8 cellular contexts compared by ENCODE assay signal in the genomic region with DNA sequence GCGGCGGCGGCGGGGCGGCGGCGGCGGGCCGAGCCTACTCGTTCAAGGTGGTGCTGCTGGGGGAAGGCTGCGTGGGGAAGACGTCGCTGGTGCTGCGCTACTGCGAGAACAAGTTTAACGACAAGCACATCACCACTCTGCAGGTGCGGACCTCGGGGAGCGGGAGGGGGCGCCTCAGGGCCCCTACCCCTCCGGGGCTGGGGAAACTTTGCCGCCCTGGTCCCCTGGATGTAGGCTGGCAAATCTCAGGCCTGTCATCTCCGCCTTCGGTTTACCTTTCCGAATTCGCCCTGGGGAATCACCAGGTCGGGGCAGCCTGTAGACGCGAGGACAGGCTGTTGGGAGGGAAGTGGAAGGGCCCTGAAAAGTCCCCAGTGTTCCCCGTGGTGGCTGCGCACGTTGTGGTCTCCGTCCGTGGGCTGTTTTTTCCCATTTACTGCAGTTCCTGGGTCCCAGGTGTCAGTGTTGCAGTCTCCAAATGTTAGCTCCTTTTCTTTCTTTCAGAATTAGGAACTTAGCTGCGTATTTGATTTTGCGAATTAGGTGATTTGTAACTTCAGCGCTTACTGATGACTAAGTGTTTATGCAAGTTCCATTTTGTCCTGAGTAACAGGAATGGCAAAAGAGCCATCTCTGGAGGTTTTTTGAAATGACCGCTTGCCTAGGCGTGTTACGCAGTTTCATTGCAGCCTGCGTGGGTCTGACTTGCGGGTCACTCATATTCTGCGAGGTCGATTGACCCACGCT. TPM values are rescaled to one million over a fixed set of nuclear protein-coding genes. Genes with fewer than 3 reads are reported as not detected.
A peak's percentile ranks its signal among the peaks of the same experiment; 100 is the strongest.
DNase-seq lines count a peak whose midpoint lies in the region; ATAC-seq lines count a peak whose summit lies in the region.

No MANE protein-coding gene starts in this region.

- H3K79me2 ChIP-seq in Karpas-422 (ENCODE audit: low read length) = peaks cover 53% of the 10 kb centered on the region

- H2AFZ ChIP-seq in Karpas-422 (ENCODE audit: low read length) = no peak overlapping the region

- no peak overlapping the region for H3K27ac ChIP-seq in Karpas-422 (ENCODE audit: low read length)
- no peak overlapping the region for H3K27ac ChIP-seq in ectodermal cell (ENCODE audit: insufficient read depth, low read depth, low read length, poor library complexity, severe bottlenecking)
- H3K27ac ChIP-seq in mesodermal cell (ENCODE audit: low read depth, low read length, severe bottlenecking) = peak overlapping the region; percentile 93

- H3K4me3 ChIP-seq in GM08714 (ENCODE audit: low read length) (peak overlapping the region; percentile 82), Karpas-422 (ENCODE audit: low read length) (peak overlapping the region; percentile 87), ectodermal cell (ENCODE audit: insufficient read depth, low read depth, low read length) (peak overlapping the region; percentile 89), mesodermal cell (ENCODE audit: extremely low read depth, insufficient read depth, low read length, poor library complexity, severe bottlenecking) (peak overlapping the region; percentile 80)

- H3K27me3 ChIP-seq in Karpas-422 (ENCODE audit: low read length) = no peaks in the 10 kb centered on the region
- no peaks in the 10 kb centered on the region for H3K27me3 ChIP-seq in ectodermal cell (ENCODE audit: control insufficient read depth, insufficient read depth, low read length, poor library complexity, severe bottlenecking)

- H3K36me3 ChIP-seq in Karpas-422 (ENCODE audit: insufficient read depth, low read length) (peaks cover 40% of the 10 kb centered on the region), ectodermal cell (ENCODE audit: control insufficient read depth, insufficient read depth, low read length) (no peaks in the 10 kb centered on the region), mesodermal cell (ENCODE audit: control insufficient read depth, insufficient read depth, low read length) (peaks cover 36% of the 10 kb centered on the region)

- ATAC-seq in GM21825 (IDR thresholded peaks at IDR 0.05; ENCODE audit: unreplicated experiment) = peak; percentile 58

- H3K9ac ChIP-seq in Karpas-422 (ENCODE audit: low read length) = peak overlapping the region; percentile 90

- peak overlapping the region; percentile 88 for H3K4me2 ChIP-seq in Karpas-422 (ENCODE audit: low read depth, low read length, poor library complexity, severe bottlenecking)

- DNase-seq in Karpas-422 = peak; percentile 66
- peak; percentile 45 to 47 for DNase-seq in activated CD4-positive, alpha-beta T cell treated with anti-CD3 and anti-CD28 coated beads, Interleukin-2, amount 50 U/mL, for 24 hours (ENCODE audit: low read depth in 1 of 2, low spot score in 1 of 2)
- peak; percentile 13 for DNase-seq in stimulated activated CD8-positive, alpha-beta memory T cell treated with anti-CD3 and anti-CD28 coated beads, Interleukin-15, amount 100 ng/mL, for 1 hour (ENCODE audit: low read depth)
- DNase-seq in NCI-H2107 (lab: John Stamatoyannopoulos, UW) = no peak

- peaks cover 23% of the 10 kb centered on the region for H3K9me3 ChIP-seq in Karpas-422 (ENCODE audit: low read length)
- H3K9me3 ChIP-seq in ectodermal cell (ENCODE audit: control insufficient read depth, low read length) = no peaks in the 10 kb centered on the region
- peaks cover 12% of the 10 kb centered on the region for H3K9me3 ChIP-seq in mesodermal cell (ENCODE audit: control insufficient read depth, low read length)

- WGBS in ectodermal cell, 2 experiments = 2% methylated on average over 45 of the region's 45 CpGs
- 2 to 4% methylated on average over 18 to 27 of the region's 45 CpGs for WGBS in mesodermal cell (ENCODE audit: insufficient coverage in 2 of 2), 2 experiments

- no peaks in the 10 kb centered on the region for H3K9me2 ChIP-seq in Karpas-422 (replicated peaks; ENCODE audit: insufficient read depth, low read length)

- H4K20me1 ChIP-seq in Karpas-422 (ENCODE audit: insufficient read depth, low read depth, low read length) = no peaks in the 10 kb centered on the region; the same call in 1 of the 2 replicates

- H3K4me1 ChIP-seq in Karpas-422 (ENCODE audit: low read length) (peaks cover 17% of the 10 kb centered on the region), ectodermal cell (ENCODE audit: control insufficient read depth, insufficient read depth, low read length) (no peaks in the 10 kb centered on the region), mesodermal cell (ENCODE audit: control insufficient read depth, insufficient read depth, low read length, poor library complexity, severe bottlenecking) (no peaks in the 10 kb centered on the region)

RNA-seq across cellular contexts. Expression of gene RAB21, which starts 0.7 kb away (rescaled TPM):
- 8.0 and 12.3 TPM in 2 replicates for total RNA-seq in Karpas-422 (2014; rRNA removed; shearing (Covaris generic); ENCODE audit: low replicate concordance)
- 40.8 TPM for polyA plus RNA-seq in ectodermal cell (2013, experiment 1 of 4)
- polyA plus RNA-seq in ectodermal cell (2013, experiment 2 of 4) = 38.6 TPM
- 26.7 TPM for polyA plus RNA-seq in ectodermal cell (2013, experiment 3 of 4)
- polyA plus RNA-seq in ectodermal cell (2013, experiment 4 of 4) = 29.2 TPM
- polyA plus RNA-seq in mesodermal cell (2013, experiment 1 of 2) = 32.1 TPM
- 34.0 TPM for polyA plus RNA-seq in mesodermal cell (2013, experiment 2 of 2)
